ENCODE assay signal across 24 cellular contexts in genomic region chr12:106034316-106034715, GRCh38.
"Had no signal": no experiment of that assay in that cellular context is flagged by ENCODE, and none has a peak within 500 bp of the region (broad histone marks: within the 10 kb centered on the region; RNA-seq: fewer than 3 reads in every experiment).

No MANE protein-coding gene starts in this region.

- H3K4me3 ChIP-seq: colonic mucosa, dorsolateral prefrontal cortex, gastroesophageal sphincter, heart left ventricle, hepatocyte, left lung, lower lobe of right lung had no signal

- H3K27ac ChIP-seq: colonic mucosa, dorsolateral prefrontal cortex, epithelial cell of prostate, foreskin keratinocyte, gastroesophageal sphincter, heart left ventricle, hepatocyte, left lung, lower lobe of right lung had no signal

- DNase-seq: cerebellar nuclear complex; colonic mucosa; dermis blood vessel endothelial cell; dorsolateral prefrontal cortex; effector CD4-positive, alpha-beta T cell; effector memory CD4-positive, alpha-beta T cell; erythroblast; foreskin keratinocyte; heart left ventricle; hypothalamus; immature natural killer cell; left cardiac atrium; left lung; left ventricle myocardium superior; lower lobe of right lung; mesenchymal stem cell; midbrain; naive B cell had no signal

- H3K79me2 ChIP-seq: hepatocyte had no signal

- H3K4me2 ChIP-seq: hepatocyte had no signal

- H3K36me3 ChIP-seq: colonic mucosa, gastroesophageal sphincter, heart left ventricle, left lung, lower lobe of right lung had no signal

- H3K9me3 ChIP-seq: colonic mucosa, gastroesophageal sphincter, heart left ventricle, left lung, lower lobe of right lung had no signal

- H3K4me1 ChIP-seq: colonic mucosa, gastroesophageal sphincter, left lung, lower lobe of right lung had no signal

- H2AFZ ChIP-seq: hepatocyte had no signal

- H3K27me3 ChIP-seq: colonic mucosa, dorsolateral prefrontal cortex, foreskin keratinocyte, gastroesophageal sphincter, heart left ventricle, hepatocyte, left lung had no signal

- ATAC-seq: esophagus mucosa, foreskin keratinocyte, gastroesophageal sphincter, heart left ventricle, left cardiac atrium, left lung, left ventricle myocardium superior, lower lobe of right lung had no signal

- FAIRE-seq: frontal cortex, keratinocyte had no signal
